Comparison of ENCODE assay signal across 1 cellular context in genomic region chr12:6423267-6424007, GRCh38.
TF ChIP-seq lines count a peak whose summit lies in the region.

No MANE protein-coding gene starts in this region.

TF ChIP-seq in HepG2, 621 proteins besides CTCF, POLR2A, EP300 and RAD21 (continued from another document and continues in another):
- TF ChIP-seq RNF219 (CRISPR knock-in tag; IDR thresholded peaks at IDR 0.05) (no peak), HNRNPLL (IDR thresholded peaks at IDR 0.05; ENCODE audit: low read depth, low read length, poor library complexity, severe bottlenecking) (no peak), PLRG1 (conservative IDR thresholded peaks at IDR 0.05) (no peak), ZNF704 (CRISPR knock-in tag; IDR thresholded peaks at IDR 0.05; ENCODE audit: borderline replicate concordance) (no peak), ZNF709 (CRISPR knock-in tag; IDR thresholded peaks at IDR 0.05) (no peak), ZNF672 (CRISPR knock-in tag; IDR thresholded peaks at IDR 0.05) (no peak), ZNF207 (IDR thresholded peaks at IDR 0.05; ENCODE audit: borderline replicate concordance) (no peak), ZNF329 (CRISPR knock-in tag; IDR thresholded peaks at IDR 0.05; ENCODE audit: low read depth) (no peak), ZBTB7A (CRISPR knock-in tag; IDR thresholded peaks at IDR 0.05) (no peak), AHDC1 (CRISPR knock-in tag; IDR thresholded peaks at IDR 0.05; ENCODE audit: borderline replicate concordance) (no peak), ZBTB44 (CRISPR knock-in tag; IDR thresholded peaks at IDR 0.05) (no peak), NFKBIZ (CRISPR knock-in tag; IDR thresholded peaks at IDR 0.05) (no peak), ZXDC (CRISPR knock-in tag; IDR thresholded peaks at IDR 0.05) (no peak), ZNF318 (CRISPR knock-in tag; IDR thresholded peaks at IDR 0.05) (no peak), ONECUT2 (CRISPR knock-in tag; IDR thresholded peaks at IDR 0.05) (no peak), MTA1 (CRISPR knock-in tag; IDR thresholded peaks at IDR 0.05; ENCODE audit: borderline replicate concordance) (no peak), U2AF1 (optimal IDR thresholded peaks at IDR 0.05; ENCODE audit: low read depth, low read length) (no peak), CSRNP1 (CRISPR knock-in tag; IDR thresholded peaks at IDR 0.05) (no peak), TBX3 (IDR thresholded peaks at IDR 0.05; ENCODE audit: borderline replicate concordance) (no peak; the same call in 1 of the 2 replicates), PITX1 (CRISPR knock-in tag; IDR thresholded peaks at IDR 0.05) (peak; percentile 77; the same call in 1 of the 2 replicates), HES4 (CRISPR knock-in tag; IDR thresholded peaks at IDR 0.05; ENCODE audit: borderline replicate concordance) (no peak), ZNF691 (CRISPR knock-in tag; IDR thresholded peaks at IDR 0.05; ENCODE audit: borderline replicate concordance, low read depth) (peak; percentile 54; the same call in 1 of the 2 replicates), DPF2 (CRISPR knock-in tag; IDR thresholded peaks at IDR 0.05; ENCODE audit: borderline replicate concordance, low read depth) (no peak), MXD4 (CRISPR knock-in tag; IDR thresholded peaks at IDR 0.05) (no peak), FOXP4 (CRISPR knock-in tag; IDR thresholded peaks at IDR 0.05) (no peak)
